ENCODE assay signal across 1 cellular context in genomic region chr4:152585036-152585439, GRCh38.
TF ChIP-seq lines count a peak whose summit lies in the region.

No MANE protein-coding gene starts in this region.

TF ChIP-seq in SK-N-SH, 30 proteins besides CTCF, POLR2A, EP300 and RAD21 (continued from another document):
- TF ChIP-seq, protein P1, sequence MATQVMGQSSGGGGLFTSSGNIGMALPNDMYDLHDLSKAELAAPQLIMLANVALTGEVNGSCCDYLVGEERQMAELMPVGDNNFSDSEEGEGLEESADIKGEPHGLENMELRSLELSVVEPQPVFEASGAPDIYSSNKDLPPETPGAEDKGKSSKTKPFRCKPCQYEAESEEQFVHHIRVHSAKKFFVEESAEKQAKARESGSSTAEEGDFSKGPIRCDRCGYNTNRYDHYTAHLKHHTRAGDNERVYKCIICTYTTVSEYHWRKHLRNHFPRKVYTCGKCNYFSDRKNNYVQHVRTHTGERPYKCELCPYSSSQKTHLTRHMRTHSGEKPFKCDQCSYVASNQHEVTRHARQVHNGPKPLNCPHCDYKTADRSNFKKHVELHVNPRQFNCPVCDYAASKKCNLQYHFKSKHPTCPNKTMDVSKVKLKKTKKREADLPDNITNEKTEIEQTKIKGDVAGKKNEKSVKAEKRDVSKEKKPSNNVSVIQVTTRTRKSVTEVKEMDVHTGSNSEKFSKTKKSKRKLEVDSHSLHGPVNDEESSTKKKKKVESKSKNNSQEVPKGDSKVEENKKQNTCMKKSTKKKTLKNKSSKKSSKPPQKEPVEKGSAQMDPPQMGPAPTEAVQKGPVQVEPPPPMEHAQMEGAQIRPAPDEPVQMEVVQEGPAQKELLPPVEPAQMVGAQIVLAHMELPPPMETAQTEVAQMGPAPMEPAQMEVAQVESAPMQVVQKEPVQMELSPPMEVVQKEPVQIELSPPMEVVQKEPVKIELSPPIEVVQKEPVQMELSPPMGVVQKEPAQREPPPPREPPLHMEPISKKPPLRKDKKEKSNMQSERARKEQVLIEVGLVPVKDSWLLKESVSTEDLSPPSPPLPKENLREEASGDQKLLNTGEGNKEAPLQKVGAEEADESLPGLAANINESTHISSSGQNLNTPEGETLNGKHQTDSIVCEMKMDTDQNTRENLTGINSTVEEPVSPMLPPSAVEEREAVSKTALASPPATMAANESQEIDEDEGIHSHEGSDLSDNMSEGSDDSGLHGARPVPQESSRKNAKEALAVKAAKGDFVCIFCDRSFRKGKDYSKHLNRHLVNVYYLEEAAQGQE (IDR thresholded peaks at IDR 0.05; ENCODE audit: low read depth, low read length), result no peak
